Comparison of ENCODE assay signal across 24 cellular contexts in genomic region chr2:80490964-80491363, GRCh38.
"Had no signal": no experiment of that assay in that cellular context is flagged by ENCODE, and none has a peak within 500 bp of the region (broad histone marks: within the 10 kb centered on the region; RNA-seq: fewer than 3 reads in every experiment).

No MANE protein-coding gene starts in this region.

- H3K4me3 Mint-ChIP-seq: naive thymus-derived CD8-positive, alpha-beta T cell; nephron progenitor cell; stimulated activated effector memory CD8-positive, alpha-beta T cell treated with anti-CD3 and anti-CD28 coated beads, Interleukin-12 subunit alpha, Interleukin-12 subunit beta, amount 100 ng/mL, for 72 hours; type B pancreatic cell had no signal

- H3K9me3 Mint-ChIP-seq: nephron progenitor cell, type B pancreatic cell had no signal

- H3K27me3 Mint-ChIP-seq: naive thymus-derived CD8-positive, alpha-beta T cell had no signal

- H3K36me3 ChIP-seq: esophagus muscularis mucosa, gastroesophageal sphincter, heart right ventricle, left lung, prostate gland, right atrium auricular region, suprapubic skin had no signal

- ATAC-seq: foreskin keratinocyte; gastroesophageal sphincter; heart right ventricle; left cardiac atrium; left lung; naive thymus-derived CD8-positive, alpha-beta T cell; sciatic nerve; stimulated activated effector memory CD8-positive, alpha-beta T cell treated with anti-CD3 and anti-CD28 coated beads, Interleukin-12 subunit alpha, Interleukin-12 subunit beta, amount 100 ng/mL, for 72 hours had no signal

- H3K4me1 Mint-ChIP-seq: naive thymus-derived CD8-positive, alpha-beta T cell; stimulated activated effector memory CD8-positive, alpha-beta T cell treated with anti-CD3 and anti-CD28 coated beads, Interleukin-12 subunit alpha, Interleukin-12 subunit beta, amount 100 ng/mL, for 72 hours had no signal

- DNase-seq: dermis blood vessel endothelial cell; effector memory CD4-positive, alpha-beta T cell; foreskin keratinocyte; glutamatergic neuron; heart right ventricle; hippocampal formation; left cardiac atrium; left lung; mesendoderm; naive thymus-derived CD8-positive, alpha-beta T cell; nephron progenitor cell; nucleus accumbens; stimulated activated CD4-positive, alpha-beta T cell treated with anti-CD3 and anti-CD28 coated beads, Interleukin-2, amount 100 ng/mL, for 24 hours; stimulated activated CD4-positive, alpha-beta T cell treated with anti-CD3 and anti-CD28 coated beads, Interleukin-4, amount 100 ng/mL, for 24 hours; stimulated activated naive CD4-positive, alpha-beta T cell treated with Interleukin-2 at 50 U/mL for 16 hours had no signal

- H3K4me3 ChIP-seq: coronary artery, esophagus muscularis mucosa, gastroesophageal sphincter, heart right ventricle, left lung, prostate gland, right atrium auricular region, suprapubic skin had no signal

- H3K9me3 ChIP-seq: esophagus muscularis mucosa, gastroesophageal sphincter, heart right ventricle, left lung, prostate gland, right atrium auricular region had no signal

- H3K27ac ChIP-seq: coronary artery, esophagus muscularis mucosa, foreskin keratinocyte, gastroesophageal sphincter, heart right ventricle, left lung, prostate gland, right atrium auricular region, suprapubic skin had no signal

- H3K27me3 ChIP-seq: esophagus muscularis mucosa, foreskin keratinocyte, gastroesophageal sphincter, heart right ventricle, left lung, right atrium auricular region, suprapubic skin had no signal

- H3K27ac Mint-ChIP-seq: naive thymus-derived CD8-positive, alpha-beta T cell; nephron progenitor cell; stimulated activated effector memory CD8-positive, alpha-beta T cell treated with anti-CD3 and anti-CD28 coated beads, Interleukin-12 subunit alpha, Interleukin-12 subunit beta, amount 100 ng/mL, for 72 hours; type B pancreatic cell had no signal

- H3K4me1 ChIP-seq: esophagus muscularis mucosa, gastroesophageal sphincter, heart right ventricle, left lung, prostate gland, right atrium auricular region, suprapubic skin had no signal
